In genomic region chr12:124866883-124867232, GRCh38 we compare ENCODE assay signal across 1 cellular context.
TF ChIP-seq lines count a peak whose summit lies in the region.

No MANE protein-coding gene starts in this region.

TF ChIP-seq in K562, 482 proteins besides CTCF, POLR2A, EP300 and RAD21 (continued from another document and continues in another):
- no peak for TF ChIP-seq AFF4 (CRISPR knock-in tag; IDR thresholded peaks at IDR 0.05)
- TF ChIP-seq ZNF280A (IDR thresholded peaks at IDR 0.05; ENCODE audit: low read depth, partially characterized antibody) = no peak
- TF ChIP-seq SIN3A (IDR thresholded peaks at IDR 0.05; ENCODE audit: borderline replicate concordance in 2 of 2, control insufficient read depth in 1 of 2, low read depth in 2 of 2, low read length in 2 of 2) = no peak
- no peak for TF ChIP-seq ZNF551 (CRISPR knock-in tag; IDR thresholded peaks at IDR 0.05)
- TF ChIP-seq KLF1 (tag; IDR thresholded peaks at IDR 0.05) = no peak
- TF ChIP-seq ARID3B (CRISPR knock-in tag; IDR thresholded peaks at IDR 0.05; ENCODE audit: borderline replicate concordance) = no peak
- no peak for TF ChIP-seq MEF2A (IDR thresholded peaks at IDR 0.05; ENCODE audit: control insufficient read depth, low read depth, low read length)
- TF ChIP-seq TEAD2 (tag; IDR thresholded peaks at IDR 0.05) = no peak
- TF ChIP-seq CREB3 (tag; conservative IDR thresholded peaks at IDR 0.05; ENCODE audit: low read depth) = 0 out of 2 replicates have a peak, but pooled peaks have one; percentile 22
- no peak for TF ChIP-seq GTF2F1 (IDR thresholded peaks at IDR 0.05; ENCODE audit: low read depth, low read length)
- no peak for TF ChIP-seq STAT5A (IDR thresholded peaks at IDR 0.05; ENCODE audit: borderline replicate concordance, low read length)
- TF ChIP-seq SUPT5H (IDR thresholded peaks at IDR 0.05) = no peak
- TF ChIP-seq ZNF133 (CRISPR knock-in tag; IDR thresholded peaks at IDR 0.05) = no peak
- no peak for TF ChIP-seq SMARCC2 (IDR thresholded peaks at IDR 0.05; ENCODE audit: low read depth)
- no peak for TF ChIP-seq POLR2B (IDR thresholded peaks at IDR 0.05; ENCODE audit: low read depth, partially characterized antibody)
- TF ChIP-seq KLF6 (CRISPR knock-in tag; IDR thresholded peaks at IDR 0.05; ENCODE audit: borderline replicate concordance) = 0 out of 2 replicates have a peak, but pooled peaks have one; percentile 56
- TF ChIP-seq ZKSCAN8 (CRISPR knock-in tag; IDR thresholded peaks at IDR 0.05) = no peak
- no peak for TF ChIP-seq MYNN (IDR thresholded peaks at IDR 0.05)
- no peak for TF ChIP-seq MYNN (CRISPR knock-in tag; IDR thresholded peaks at IDR 0.05)
- no peak for TF ChIP-seq ZNF407 (IDR thresholded peaks at IDR 0.05; ENCODE audit: low read depth)
- no peak for TF ChIP-seq STAT5B (CRISPR knock-in tag; IDR thresholded peaks at IDR 0.05)
- TF ChIP-seq SREBF1 (IDR thresholded peaks at IDR 0.05; ENCODE audit: borderline replicate concordance, low read depth, low read length) = no peak
- TF ChIP-seq L3MBTL2 (IDR thresholded peaks at IDR 0.05) = no peak; the same call in 1 of the 2 replicates
- no peak for TF ChIP-seq ZNF449 (CRISPR knock-in tag; IDR thresholded peaks at IDR 0.05)
- TF ChIP-seq ZNF280B (CRISPR knock-in tag; IDR thresholded peaks at IDR 0.05) = no peak
- TF ChIP-seq ESRRB (CRISPR knock-in tag; IDR thresholded peaks at IDR 0.05; ENCODE audit: borderline replicate concordance) = no peak
- no peak for TF ChIP-seq BACH1 (tag; IDR thresholded peaks at IDR 0.05)
- TF ChIP-seq FOXA3 (CRISPR knock-in tag; conservative IDR thresholded peaks at IDR 0.05 in 1 of 2, IDR thresholded peaks at IDR 0.05 in 1 of 2) = no peak
- TF ChIP-seq GATA2 (CRISPR knock-in tag; IDR thresholded peaks at IDR 0.05) = no peak
- 0 out of 2 replicates have a peak, but pooled peaks have one; percentile 4 for TF ChIP-seq NKRF (IDR thresholded peaks at IDR 0.05; ENCODE audit: borderline replicate concordance)
- TF ChIP-seq SNAPC5 (CRISPR knock-in tag; IDR thresholded peaks at IDR 0.05) = no peak
- no peak for TF ChIP-seq HDAC2 (IDR thresholded peaks at IDR 0.05)
- TF ChIP-seq KDM5B (IDR thresholded peaks at IDR 0.05; ENCODE audit: insufficient replicate concordance, low read depth, low read length) = no peak
- TF ChIP-seq USF2 (CRISPR knock-in tag; IDR thresholded peaks at IDR 0.05) = no peak; the same call in 1 of the 2 replicates
- no peak for TF ChIP-seq GABPB2 (CRISPR knock-in tag; conservative IDR thresholded peaks at IDR 0.05)
